In the genomic region with DNA sequence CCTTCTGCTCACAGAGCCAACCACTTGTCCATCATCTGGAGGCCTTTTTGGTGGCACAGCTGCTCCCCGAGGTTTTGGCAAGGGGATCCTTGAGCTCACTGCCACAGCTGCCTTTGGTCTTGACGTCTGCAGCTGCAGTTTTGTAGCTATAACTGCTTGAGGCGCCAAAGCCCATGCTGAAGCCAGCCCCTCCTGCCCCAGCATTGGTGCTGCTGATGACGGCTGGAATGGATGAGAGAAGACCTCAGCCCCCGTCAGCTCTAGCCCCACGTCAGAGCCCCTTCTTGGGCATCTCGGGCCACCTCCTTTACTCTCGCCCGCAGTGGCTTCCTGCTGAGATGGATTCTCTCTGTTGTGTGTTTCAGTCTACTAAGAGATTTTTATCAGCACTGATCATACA, we compare ENCODE assay signal across 14 cellular contexts. TPM values are rescaled to one million over a fixed set of nuclear protein-coding genes. Genes with fewer than 3 reads are reported as not detected.
A peak's percentile ranks its signal among the peaks of the same experiment; 100 is the strongest.
DNase-seq lines count a peak whose midpoint lies in the region; ATAC-seq lines count a peak whose summit lies in the region.
"Had no signal": no experiment of that assay in that cellular context is flagged by ENCODE, and none has a peak within 500 bp of the region (broad histone marks: within the 10 kb centered on the region; RNA-seq: fewer than 3 reads in every experiment).

No MANE protein-coding gene starts in this region.

- no peak for ATAC-seq in GM21576 (IDR thresholded peaks at IDR 0.05; ENCODE audit: unreplicated experiment)
- ATAC-seq in GM18520 (IDR thresholded peaks at IDR 0.05; ENCODE audit: unreplicated experiment) = no peak
- ATAC-seq: stimulated activated effector memory CD8-positive, alpha-beta T cell treated with anti-CD3 and anti-CD28 coated beads, Interleukin-12 subunit alpha, Interleukin-12 subunit beta, amount 100 ng/mL, for 72 hours had no signal

- H3K36me3 Mint-ChIP-seq in activated naive CD4-positive, alpha-beta T cell treated with anti-CD3 and anti-CD28 coated beads, Interleukin-2, amount 50 U/mL, for 24 hours = peaks cover 7% of the 10 kb centered on the region
- H3K36me3 Mint-ChIP-seq: stimulated activated effector memory CD8-positive, alpha-beta T cell treated with anti-CD3 and anti-CD28 coated beads, Interleukin-12 subunit alpha, Interleukin-12 subunit beta, amount 100 ng/mL, for 72 hours had no signal

- H3K4me3 Mint-ChIP-seq in activated naive CD4-positive, alpha-beta T cell treated with anti-CD3 and anti-CD28 coated beads, Interleukin-2, amount 50 U/mL, for 24 hours = peak overlapping the region; percentile 40
- H3K4me3 Mint-ChIP-seq: stimulated activated effector memory CD8-positive, alpha-beta T cell treated with anti-CD3 and anti-CD28 coated beads, Interleukin-12 subunit alpha, Interleukin-12 subunit beta, amount 100 ng/mL, for 72 hours had no signal

- DNase-seq in Jurkat, Clone E6-1 (ENCODE audit: low read depth, low spot score) = peak; percentile 87
- peak; percentile 22 to 32 for DNase-seq in activated CD4-positive, alpha-beta T cell treated with anti-CD3 and anti-CD28 coated beads, Interleukin-2, amount 50 U/mL, for 48 hours
- DNase-seq in stimulated activated CD4-positive, alpha-beta T cell treated with anti-CD3 and anti-CD28 coated beads, Interleukin-4, amount 100 ng/mL, for 24 hours = peak; percentile 30
- DNase-seq in NOMO-1 treated with DMSO at 0.1 percent for 48 hours (lab: John Stamatoyannopoulos, UW; ENCODE audit: unreplicated experiment) = no peak
- no peak for DNase-seq in G401 (ENCODE audit: low spot score)
- DNase-seq: mesenchymal stem cell, NCI-H1417 treated with DMSO at 0.1 percent for 48 hours had no signal

- H3K4me1 Mint-ChIP-seq in activated naive CD4-positive, alpha-beta T cell treated with anti-CD3 and anti-CD28 coated beads, Interleukin-2, amount 50 U/mL, for 24 hours = peaks cover 62% of the 10 kb centered on the region

- in situ Hi-C loops in G401 (cut with HindIII; ENCODE audit: low sequenced_read_pairs) = no loop called here

- H3K4me3 ChIP-seq in Jurkat, Clone E6-1 (ENCODE audit: low read length) = no peak overlapping the region
- H3K4me3 ChIP-seq: BLaER1 treated with 17β-estradiol and CSF1 and Interleukin-3, amounts not matched to agents 10 nM and 100 nM had no signal

- H3K27me3 Mint-ChIP-seq in activated naive CD4-positive, alpha-beta T cell treated with anti-CD3 and anti-CD28 coated beads, Interleukin-2, amount 50 U/mL, for 24 hours = no peaks in the 10 kb centered on the region

- no peaks in the 10 kb centered on the region for H3K9me3 Mint-ChIP-seq in activated naive CD4-positive, alpha-beta T cell treated with anti-CD3 and anti-CD28 coated beads, Interleukin-2, amount 50 U/mL, for 24 hours
- H3K9me3 Mint-ChIP-seq: stimulated activated effector memory CD8-positive, alpha-beta T cell treated with anti-CD3 and anti-CD28 coated beads, Interleukin-12 subunit alpha, Interleukin-12 subunit beta, amount 100 ng/mL, for 72 hours had no signal

- peak overlapping the region; percentile 43 for H3K27ac Mint-ChIP-seq in activated naive CD4-positive, alpha-beta T cell treated with anti-CD3 and anti-CD28 coated beads, Interleukin-2, amount 50 U/mL, for 24 hours
- H3K27ac Mint-ChIP-seq: stimulated activated effector memory CD8-positive, alpha-beta T cell treated with anti-CD3 and anti-CD28 coated beads, Interleukin-12 subunit alpha, Interleukin-12 subunit beta, amount 100 ng/mL, for 72 hours had no signal

RNA-seq across cellular contexts. Expression of gene KRT74, which starts 12.3 kb away (rescaled TPM):
- polyA plus RNA-seq in Jurkat, Clone E6-1 (2012; ENCODE audit: insufficient read depth, insufficient read length) = not detected
- total RNA-seq in G401 (2014; rRNA removed; shearing (Covaris generic)) = not detected in 2 replicates
- total RNA-seq: astrocyte, pulmonary artery endothelial cell had no signal

RNA-seq across cellular contexts. Expression of gene KRT72, which starts 15.3 kb away (rescaled TPM):
- 1.2 TPM for polyA plus RNA-seq in Jurkat, Clone E6-1 (2012; ENCODE audit: insufficient read depth, insufficient read length)
- not detected in 2 replicates for total RNA-seq in G401 (2014; rRNA removed; shearing (Covaris generic))
- total RNA-seq: astrocyte, pulmonary artery endothelial cell had no signal

RNA-seq across cellular contexts. Expression of gene KRT73, which starts 32.4 kb away (rescaled TPM):
- not detected for polyA plus RNA-seq in Jurkat, Clone E6-1 (2012; ENCODE audit: insufficient read depth, insufficient read length)
- not detected in 2 replicates for total RNA-seq in G401 (2014; rRNA removed; shearing (Covaris generic))
- total RNA-seq: astrocyte, pulmonary artery endothelial cell had no signal

RNA-seq across cellular contexts. Expression of gene KRT71, which starts 33.0 kb away (rescaled TPM):
- polyA plus RNA-seq in Jurkat, Clone E6-1 (2012; ENCODE audit: insufficient read depth, insufficient read length) = not detected
- total RNA-seq in G401 (2014; rRNA removed; shearing (Covaris generic)) = not detected in 2 replicates
- total RNA-seq: astrocyte, pulmonary artery endothelial cell had no signal

Comparison
In these comparisons a context has a peak if more than half of its experiments do, and no peak if none do; other contexts are left out.
1. DNase-seq: peak in Jurkat, Clone E6-1 (single experiment), activated CD4-positive, alpha-beta T cell treated with anti-CD3 and anti-CD28 coated beads, Interleukin-2, amount 50 U/mL, for 48 hours (2 of 2) and stimulated activated CD4-positive, alpha-beta T cell treated with anti-CD3 and anti-CD28 coated beads, Interleukin-4, amount 100 ng/mL, for 24 hours (single experiment); none in NOMO-1 treated with DMSO at 0.1 percent for 48 hours (single experiment) and G401 (single experiment).